ENCODE assay signal across 9 cellular contexts in the genomic region with DNA sequence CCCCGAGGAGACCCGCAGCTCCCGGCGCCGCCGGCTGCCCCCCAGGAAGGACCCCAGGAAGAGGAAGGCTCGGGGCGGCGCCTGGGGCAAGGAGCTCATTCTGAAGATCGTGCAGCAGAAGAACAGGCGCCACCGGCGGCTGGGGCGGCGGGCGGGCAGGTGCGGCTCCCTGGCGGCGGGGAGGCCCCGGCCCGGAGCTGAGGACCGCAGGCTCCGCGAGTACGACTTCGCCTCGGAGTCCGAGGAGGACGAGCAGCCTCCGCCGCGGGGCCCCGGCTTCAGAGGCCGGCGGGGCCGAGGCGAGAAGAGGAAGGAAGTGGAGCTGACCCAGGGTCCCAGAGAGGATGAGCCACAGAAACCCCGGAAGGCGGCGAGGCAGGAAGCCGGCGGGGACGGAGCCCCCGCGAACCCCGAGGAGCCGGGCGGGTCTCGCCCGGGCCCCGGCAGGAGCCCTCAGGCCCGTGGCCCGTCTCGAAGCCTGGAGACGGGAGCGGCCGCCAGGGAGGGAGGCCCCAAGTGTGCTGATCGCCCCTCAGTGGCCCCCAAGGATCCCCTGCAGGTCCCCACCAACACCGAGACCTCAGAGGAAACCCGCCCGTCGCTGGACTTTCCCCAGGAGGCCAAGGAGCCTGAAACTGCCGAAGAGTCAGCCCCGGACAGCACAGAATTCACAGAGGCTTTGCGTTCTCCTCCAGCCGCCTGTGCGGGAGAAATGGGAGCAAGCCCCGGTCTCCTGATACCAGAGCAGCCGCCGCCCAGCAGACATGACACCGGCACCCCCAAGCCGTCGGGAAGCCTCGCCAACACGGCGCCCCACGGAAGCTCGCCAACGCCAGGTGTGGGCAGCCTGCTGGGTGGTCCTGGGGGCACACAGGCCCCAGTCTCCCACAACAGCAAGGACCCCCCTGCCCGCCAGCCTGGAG. TPM values are rescaled to one million over a fixed set of nuclear protein-coding genes. Genes with fewer than 3 reads are reported as not detected.
DNase-seq lines count a peak whose midpoint lies in the region; ATAC-seq and TF ChIP-seq lines count a peak whose summit lies in the region.
"Had no signal": no experiment of that assay in that cellular context is flagged by ENCODE, and none has a peak within 500 bp of the region (broad histone marks: within the 10 kb centered on the region; RNA-seq: fewer than 3 reads in every experiment).

No MANE protein-coding gene starts in this region.

- peaks cover 16% of the 10 kb centered on the region for H3K4me1 Mint-ChIP-seq in stimulated activated naive CD8-positive, alpha-beta T cell treated with anti-CD3 and anti-CD28 coated beads, Interleukin-15, amount 100 ng/mL, for 72 hours

- no peaks in the 10 kb centered on the region for H3K27me3 Mint-ChIP-seq in stimulated activated naive CD8-positive, alpha-beta T cell treated with anti-CD3 and anti-CD28 coated beads, Interleukin-15, amount 100 ng/mL, for 72 hours

- H3K4me3 Mint-ChIP-seq in stimulated activated naive CD8-positive, alpha-beta T cell treated with anti-CD3 and anti-CD28 coated beads, Interleukin-15, amount 100 ng/mL, for 72 hours = peak overlapping the region; percentile 78 to 81

- no peaks in the 10 kb centered on the region for H3K9me3 ChIP-seq in Peyer's patch
- H3K9me3 ChIP-seq in adipocyte (ENCODE audit: control insufficient read depth, low read length) = no peaks in the 10 kb centered on the region
- H3K9me3 ChIP-seq in liver (ENCODE audit: control insufficient read depth in 4 of 4, low read length in 3 of 4) = no peaks in the 10 kb centered on the region

- H3K9ac ChIP-seq in adipocyte (ENCODE audit: low read length) (peak overlapping the region; percentile 81), liver (ENCODE audit: low read depth in 1 of 2, low read length in 2 of 2) (peak overlapping the region in 1 of 2 donors; percentile 16)

- peaks cover 0 to 27% (median 10%) of the 10 kb centered on the region in 4 donors for H3K4me1 ChIP-seq in Peyer's patch
- peaks cover 4% of the 10 kb centered on the region for H3K4me1 ChIP-seq in adipocyte (ENCODE audit: control insufficient read depth, insufficient read depth, low read length)
- H3K4me1 ChIP-seq in liver (ENCODE audit: control insufficient read depth in 4 of 4, insufficient read depth in 4 of 4, low read length in 3 of 4) = peaks cover 0 to 3% (median under 1%) of the 10 kb centered on the region in 4 donors

- H3K36me3 ChIP-seq in Peyer's patch (no peaks in the 10 kb centered on the region), adipocyte (ENCODE audit: control insufficient read depth, insufficient read depth, low read length, severe bottlenecking) (no peaks in the 10 kb centered on the region), liver (ENCODE audit: control insufficient read depth in 4 of 4, insufficient read depth in 3 of 4, low read depth in 1 of 4, low read length in 3 of 4) (no peaks in the 10 kb centered on the region)

- peak overlapping the region; percentile 83 to 86 for H3K27ac Mint-ChIP-seq in stimulated activated naive CD8-positive, alpha-beta T cell treated with anti-CD3 and anti-CD28 coated beads, Interleukin-15, amount 100 ng/mL, for 72 hours

- no peak for TF ChIP-seq POLR2A in Peyer's patch (IDR thresholded peaks at IDR 0.05)

- H3K9me3 Mint-ChIP-seq in stimulated activated naive CD8-positive, alpha-beta T cell treated with anti-CD3 and anti-CD28 coated beads, Interleukin-15, amount 100 ng/mL, for 72 hours = no peaks in the 10 kb centered on the region

- no peak for TF ChIP-seq RAD21 in liver (IDR thresholded peaks at IDR 0.05)

- DNase-seq in Peyer's patch (peak; percentile 57 to 80 (median 70)), adipocyte (ENCODE audit: low read depth) (no peak), cerebellar nuclear complex (lab: John Stamatoyannopoulos, UW) (no peak), HK-2 (ENCODE audit: unreplicated experiment) (no peak)
- DNase-seq in stimulated activated naive CD8-positive, alpha-beta T cell treated with anti-CD3 and anti-CD28 coated beads, Interleukin-15, amount 100 ng/mL, for 72 hours = peak; percentile 62 to 67
- DNase-seq: IMR-90 had no signal

- H3K27ac ChIP-seq in Peyer's patch (peak overlapping the region in 3 of 4 donors; percentile 1 to 82 (median 28)), liver (ENCODE audit: low read depth in 1 of 2, low read length in 2 of 2) (peak overlapping the region; percentile 20 to 37)

- peak overlapping the region; percentile 42 to 74 (median 52) for H3K4me3 ChIP-seq in Peyer's patch
- H3K4me3 ChIP-seq in adipocyte (ENCODE audit: low read length) = peak overlapping the region; percentile 65
- peak overlapping the region in 1 of 3 donors; percentile 49 for H3K4me3 ChIP-seq in liver (ENCODE audit: low read depth in 1 of 3, low read length in 3 of 3)

- H3K27me3 ChIP-seq in Peyer's patch (no peaks in the 10 kb centered on the region), adipocyte (replicated peaks; ENCODE audit: control insufficient read depth, insufficient read depth, low read length) (no peaks in the 10 kb centered on the region), liver (ENCODE audit: control insufficient read depth in 4 of 4, insufficient read depth in 4 of 4, low read length in 3 of 4) (peaks cover 0 to 9% (median 0%) of the 10 kb centered on the region in 4 donors)

- ATAC-seq in GM18867 (IDR thresholded peaks at IDR 0.05; ENCODE audit: unreplicated experiment) (peak; percentile 32), HG03045 (IDR thresholded peaks at IDR 0.05; ENCODE audit: unreplicated experiment) (no peak)
- peak; percentile 70 for ATAC-seq in stimulated activated naive CD8-positive, alpha-beta T cell treated with anti-CD3 and anti-CD28 coated beads, Interleukin-15, amount 100 ng/mL, for 72 hours

- WGBS in liver = 16% methylated on average over 80 of the region's 80 CpGs

- TF ChIP-seq CTCF in Peyer's patch (IDR thresholded peaks at IDR 0.05) (no peak), liver (IDR thresholded peaks at IDR 0.05; ENCODE audit: low read depth, low read length, missing input control) (no peak)

TF ChIP-seq in liver, 16 proteins besides CTCF, POLR2A, EP300 and RAD21:
- TF ChIP-seq YY1 (IDR thresholded peaks at IDR 0.05) (no peak), MAX (IDR thresholded peaks at IDR 0.05) (no peak), TAF1 (conservative IDR thresholded peaks at IDR 0.05) (no peak), REST (IDR thresholded peaks at IDR 0.05) (no peak), RXRA (IDR thresholded peaks at IDR 0.05) (no peak), NR2F2 (IDR thresholded peaks at IDR 0.05) (peak; percentile 41)

RNA-seq across cellular contexts. Expression of gene ZFPM1, which starts 22.3 kb away (rescaled TPM):
- total RNA-seq in Peyer's patch = 1 to 10 TPM; 3.0 to 7.9 (median 4.9) TPM
- total RNA-seq in liver = 10 to 100 TPM in 1 of 2 donors, 1 to 10 TPM in 1; 5.9 to 12.8 TPM
- polyA plus RNA-seq in liver = 1 to 10 TPM in 1 of 2 donors, under 1 TPM in 1; 0.19 to 4.6 TPM

RNA-seq across cellular contexts. Expression of gene ZNF469, which starts 48.0 kb away (rescaled TPM):
- total RNA-seq in Peyer's patch (1 to 10 TPM in 1 of 4 donors, under 1 TPM in 3; 0.18 to 1.7 (median 0.64) TPM), liver (under 1 TPM; 0.42 to 0.50 TPM)
- under 1 TPM; 0.04 to 0.30 TPM for polyA plus RNA-seq in liver

Comparison
In these comparisons a context has a peak if more than half of its experiments do, and no peak if none do; other contexts are left out.
1. DNase-seq: peak in Peyer's patch (3 of 3) and stimulated activated naive CD8-positive, alpha-beta T cell treated with anti-CD3 and anti-CD28 coated beads, Interleukin-15, amount 100 ng/mL, for 72 hours (2 of 2); none in adipocyte (single experiment), cerebellar nuclear complex (0 of 2) and HK-2 (single experiment).